In genomic region chr17:82548681-82549303, GRCh38 we compare ENCODE assay signal across 9 cellular contexts. TPM values are rescaled to one million over a fixed set of nuclear protein-coding genes. Genes with fewer than 3 reads are reported as not detected.
A peak's percentile ranks its signal among the peaks of the same experiment; 100 is the strongest.
DNase-seq lines count a peak whose midpoint lies in the region; ATAC-seq and TF ChIP-seq lines count a peak whose summit lies in the region.
"Had no signal": no experiment of that assay in that cellular context is flagged by ENCODE, and none has a peak within 500 bp of the region (broad histone marks: within the 10 kb centered on the region; RNA-seq: fewer than 3 reads in every experiment).

No MANE protein-coding gene starts in this region.

- intact Hi-C loops in OCI-LY7 (cut with micrococcal nuclease; ENCODE audit: unreplicated experiment), result no loop called here

- ATAC-seq in GM19452 (IDR thresholded peaks at IDR 0.05; ENCODE audit: unreplicated experiment), result no peak

- H3K27ac ChIP-seq in OCI-LY7 (ENCODE audit: low read depth, low read length, poor library complexity, severe bottlenecking), result no peak overlapping the region

- peaks cover 52% of the 10 kb centered on the region for H3K4me1 ChIP-seq in OCI-LY7 (ENCODE audit: insufficient read depth, low read length, poor library complexity, severe bottlenecking)

- POLR2A ChIA-PET in OCI-LY7 (lab: Charles Lee), result interaction anchor here (0.6 to 0.8 kb wide), 4 partner anchors 7 to 252 kb away, joined by 3 to 5 read pairs (median 4); no protein-coding TSS in a partner anchor

- peaks cover 39% of the 10 kb centered on the region for H3K4me1 Mint-ChIP-seq in nephron

- H2AFZ ChIP-seq in OCI-LY7 (ENCODE audit: low read length), result no peak overlapping the region

- no peaks in the 10 kb centered on the region for H3K27me3 Mint-ChIP-seq in nephron (ENCODE audit: low read depth)

- H4K20me1 ChIP-seq in OCI-LY7 (ENCODE audit: insufficient read depth, low read length), result 0 out of 2 replicates have a peak, but pooled peaks cover 11% of the 10 kb centered on the region

- H3K36me3 Mint-ChIP-seq in nephron (ENCODE audit: low read depth), result peaks cover 10% of the 10 kb centered on the region

- H3K4me3 ChIP-seq in fibroblast of mammary gland (ENCODE audit: control insufficient read depth, low read depth, low read length) (no peak overlapping the region), OCI-LY7 (ENCODE audit: low read depth, low read length, poor library complexity, severe bottlenecking) (no peak overlapping the region)

- H3K4me2 ChIP-seq in OCI-LY7 (ENCODE audit: low read length), result no peak overlapping the region

- TF ChIP-seq CTCF in fibroblast of mammary gland (conservative IDR thresholded peaks at IDR 0.05; ENCODE audit: control insufficient read depth, insufficient read depth, low read depth, low read length), result no peak
- no peak for TF ChIP-seq CTCF in nephron (IDR thresholded peaks at IDR 0.05; ENCODE audit: unreplicated experiment in 3 of 3)
- TF ChIP-seq CTCF in OCI-LY7 (conservative IDR thresholded peaks at IDR 0.05; ENCODE audit: low read length), result no peak

- no peak overlapping the region for H3K4me3 Mint-ChIP-seq in nephron

- BruUV-seq in OCI-LY7 (replicated peaks; lab: Mats Ljungman, UMichigan), result no TSS peak

- H3K27ac Mint-ChIP-seq in nephron, result peak overlapping the region; percentile 0 to 58 (median 53)

- H3K36me3 ChIP-seq in OCI-LY7 (ENCODE audit: insufficient read depth, low read length), result peaks cover 42% of the 10 kb centered on the region

- H3K9me2 ChIP-seq in OCI-LY7 (ENCODE audit: insufficient read depth, low read length), result no peaks in the 10 kb centered on the region

- peak; percentile 87 for DNase-seq in CD1c-positive myeloid dendritic cell (ENCODE audit: extremely low spot score)
- peak; percentile 14 for DNase-seq in NCI-H2029 treated with DMSO at 0.1 percent for 48 hours (lab: John Stamatoyannopoulos, UW)
- peak; percentile 47 for DNase-seq in fibroblast of mammary gland (ENCODE audit: low read depth)
- no peak for DNase-seq in OCI-LY7 (ENCODE audit: low spot score)
- no peak for DNase-seq in islet precursor cell
- DNase-seq in central memory CD4-positive, alpha-beta T cell, result no peak
- DNase-seq: activated CD8-positive, alpha-beta memory T cell treated with anti-CD3 and anti-CD28 coated beads for 24 hours had no signal

- CTCF ChIA-PET in OCI-LY7 (lab: Charles Lee; ENCODE audit: unreplicated experiment), result no interaction called here

- H3K9me3 Mint-ChIP-seq in nephron, result no peaks in the 10 kb centered on the region

- H3K9me3 ChIP-seq in OCI-LY7 (ENCODE audit: low read length), result 0 out of 2 replicates have a peak, but pooled peaks cover 4% of the 10 kb centered on the region

- peaks cover 99% of the 10 kb centered on the region for H3K79me2 ChIP-seq in OCI-LY7 (ENCODE audit: insufficient read depth, low read depth, low read length)

RNA-seq across cellular contexts. Expression of gene FOXK2, which starts 29.3 kb away (rescaled TPM):
- total RNA-seq in OCI-LY7 (2014; rRNA removed; shearing (Covaris generic)), result 62.4 and 76.2 TPM in 2 replicates
- total RNA-seq in OCI-LY7 (2022), result 144 and 148 TPM in 2 replicates

Comparison
In these comparisons a context has a peak if more than half of its experiments do, and no peak if none do; other contexts are left out.
1. DNase-seq: peak in CD1c-positive myeloid dendritic cell (single experiment), NCI-H2029 treated with DMSO at 0.1 percent for 48 hours (single experiment) and fibroblast of mammary gland (single experiment); none in OCI-LY7 (single experiment), islet precursor cell (single experiment) and central memory CD4-positive, alpha-beta T cell (single experiment).